Comparison of ENCODE assay signal across 21 cellular contexts in genomic region chr10:121027390-121027789, GRCh38.
"Had no signal": no experiment of that assay in that cellular context is flagged by ENCODE, and none has a peak within 500 bp of the region (broad histone marks: within the 10 kb centered on the region; RNA-seq: fewer than 3 reads in every experiment).

No MANE protein-coding gene starts in this region.

- H3K36me3 Mint-ChIP-seq: activated naive CD4-positive, alpha-beta T cell treated with anti-CD3 and anti-CD28 coated beads, Interleukin-2, amount 50 U/mL, for 72 hours; memory B cell; natural killer cell treated with Interleukin-12 subunit alpha and Interleukin-12 subunit beta and Interleukin-15 and Interleukin-18, amount 100 ng/mL, for 72 hours; WTC11 had no signal

- ATAC-seq: activated naive CD4-positive, alpha-beta T cell treated with anti-CD3 and anti-CD28 coated beads, Interleukin-2, amount 50 U/mL, for 72 hours; body of pancreas; left lung; natural killer cell treated with Interleukin-12 subunit alpha and Interleukin-12 subunit beta and Interleukin-15 and Interleukin-18, amount 100 ng/mL, for 72 hours; WTC11 had no signal

- H3K4me1 ChIP-seq: body of pancreas, colonic mucosa, esophagus squamous epithelium, left lung, testis had no signal

- H3K36me3 ChIP-seq: colonic mucosa, esophagus squamous epithelium, left lung, stomach had no signal

- H3K27ac ChIP-seq: body of pancreas, colonic mucosa, esophagus squamous epithelium, left lung, stomach, testis had no signal

- H3K9me3 Mint-ChIP-seq: activated CD4-positive, alpha-beta memory T cell treated with anti-CD3 and anti-CD28 coated beads, Interleukin-2, amount 10 ng/mL, durations not matched to agents 7 days and 5 days; activated naive CD4-positive, alpha-beta T cell treated with anti-CD3 and anti-CD28 coated beads, Interleukin-2, amount 50 U/mL, for 72 hours; activated T-cell treated with anti-CD3 and anti-CD28 coated beads, Interleukin-2, amount 50 U/mL, for 24 hours; memory B cell; natural killer cell treated with Interleukin-12 subunit alpha and Interleukin-12 subunit beta and Interleukin-15 and Interleukin-18, amount 100 ng/mL, for 72 hours had no signal

- H3K4me3 ChIP-seq: body of pancreas, colonic mucosa, esophagus squamous epithelium, left lung, stomach, testis had no signal

- H3K9me3 ChIP-seq: body of pancreas, colonic mucosa, esophagus squamous epithelium, left lung, stomach, testis had no signal

- H3K4me3 Mint-ChIP-seq: activated CD4-positive, alpha-beta memory T cell treated with anti-CD3 and anti-CD28 coated beads, Interleukin-2, amount 10 ng/mL, durations not matched to agents 7 days and 5 days; activated T-cell treated with anti-CD3 and anti-CD28 coated beads, Interleukin-2, amount 50 U/mL, for 24 hours; memory B cell; natural killer cell treated with Interleukin-12 subunit alpha and Interleukin-12 subunit beta and Interleukin-15 and Interleukin-18, amount 100 ng/mL, for 72 hours; WTC11 had no signal

- H3K4me1 Mint-ChIP-seq: activated CD4-positive, alpha-beta memory T cell treated with anti-CD3 and anti-CD28 coated beads, Interleukin-2, amount 10 ng/mL, durations not matched to agents 7 days and 5 days; memory B cell; WTC11 had no signal

- DNase-seq: activated CD4-positive, alpha-beta memory T cell treated with anti-CD3 and anti-CD28 coated beads, Interleukin-2, amount 10 ng/mL, durations not matched to agents 7 days and 5 days; activated CD4-positive, alpha-beta T cell treated with anti-CD3 and anti-CD28 coated beads for 4 hours; activated effector memory CD4-positive, alpha-beta T cell treated with Interleukin-2 at 50 U/mL for 16 hours; activated T-cell treated with anti-CD3 and anti-CD28 coated beads, Interleukin-2, amount 50 U/mL, for 24 hours; amniotic stem cell; body of pancreas; caudate nucleus; colonic mucosa; esophagus squamous epithelium; hippocampal formation; left lung; nucleus accumbens; stimulated activated CD4-positive, alpha-beta T cell treated with anti-CD3 and anti-CD28 coated beads, Interleukin-1b, Interleukin-23, amount 100 ng/mL, for 48 hours; stomach; T-helper 2 cell; testis had no signal

- H3K27me3 Mint-ChIP-seq: activated CD4-positive, alpha-beta memory T cell treated with anti-CD3 and anti-CD28 coated beads, Interleukin-2, amount 10 ng/mL, durations not matched to agents 7 days and 5 days; progenitor cell of endocrine pancreas had no signal

- H3K27ac Mint-ChIP-seq: activated CD4-positive, alpha-beta memory T cell treated with anti-CD3 and anti-CD28 coated beads, Interleukin-2, amount 10 ng/mL, durations not matched to agents 7 days and 5 days; activated naive CD4-positive, alpha-beta T cell treated with anti-CD3 and anti-CD28 coated beads, Interleukin-2, amount 50 U/mL, for 72 hours; activated T-cell treated with anti-CD3 and anti-CD28 coated beads, Interleukin-2, amount 50 U/mL, for 24 hours; memory B cell; natural killer cell treated with Interleukin-12 subunit alpha and Interleukin-12 subunit beta and Interleukin-15 and Interleukin-18, amount 100 ng/mL, for 72 hours; progenitor cell of endocrine pancreas; WTC11 had no signal

- H3K27me3 ChIP-seq: colonic mucosa, esophagus squamous epithelium, left lung, stomach, testis had no signal
